In genomic region chr7:5909011-5909410, GRCh38 we compare ENCODE assay signal across 6 cellular contexts. TPM values are rescaled to one million over a fixed set of nuclear protein-coding genes. Genes with fewer than 3 reads are reported as not detected.
"Had no signal": no experiment of that assay in that cellular context is flagged by ENCODE, and none has a peak within 500 bp of the region (broad histone marks: within the 10 kb centered on the region; RNA-seq: fewer than 3 reads in every experiment).

No MANE protein-coding gene starts in this region.

RNA-seq across cellular contexts. Expression of gene OCM, which starts 28.4 kb away (rescaled TPM):
- total RNA-seq: HepG2, HT-29, HT1080, IMR-90, K562 had no signal
- polyA plus RNA-seq: HepG2, IgD-negative memory B cell, IMR-90, K562 had no signal
